ENCODE assay signal across 17 cellular contexts in genomic region chr14:89007906-89008305, GRCh38.
DNase-seq lines count a peak whose midpoint lies in the region; ATAC-seq and TF ChIP-seq lines count a peak whose summit lies in the region.
"Had no signal": no experiment of that assay in that cellular context is flagged by ENCODE, and none has a peak within 500 bp of the region (broad histone marks: within the 10 kb centered on the region; RNA-seq: fewer than 3 reads in every experiment).

No MANE protein-coding gene starts in this region.

- H2AK5ac ChIP-seq in IMR-90 (ENCODE audit: low read depth, low read length) = no peak overlapping the region

- peak overlapping the region; percentile 36 for H2AFZ ChIP-seq in IMR-90 (replicated peaks; ENCODE audit: low read length, poor library complexity)

- H3K4me3 ChIP-seq in IMR-90 (ENCODE audit: insufficient read depth, low read depth, low read length) = no peak overlapping the region
- H3K4me3 ChIP-seq: GM12878 had no signal

- H3K4me3 Mint-ChIP-seq in activated naive CD4-positive, alpha-beta T cell treated with anti-CD3 and anti-CD28 coated beads for 36 hours = no peak overlapping the region
- H3K4me3 Mint-ChIP-seq: CD4-positive, CD25-positive, alpha-beta regulatory T cell; H9 had no signal

- H3K27me3 ChIP-seq in IMR-90 (ENCODE audit: control insufficient read depth, insufficient read depth, low read length) = no peaks in the 10 kb centered on the region
- H3K27me3 ChIP-seq: BE2C had no signal

- TF ChIP-seq POLR2A in IMR-90 (IDR thresholded peaks at IDR 0.05; ENCODE audit: low read depth, low read length) = no peak

- no peak overlapping the region for H2BK20ac ChIP-seq in IMR-90 (ENCODE audit: low read depth, low read length)

- POLR2A ChIA-PET in IMR-90 (lab: Charles Lee; ENCODE audit: unreplicated experiment) = no interaction called here

- H4K91ac ChIP-seq in IMR-90 (ENCODE audit: insufficient read depth, low read depth, low read length) = no peak overlapping the region

- CTCF ChIA-PET in activated naive CD4-positive, alpha-beta T cell treated with anti-CD3 and anti-CD28 coated beads for 36 hours (lab: Charles Lee) = interaction anchor here (0.8 kb wide), 1 partner anchor 341 kb away, joined by 3 read pairs; no protein-coding TSS in a partner anchor
- CTCF ChIA-PET in IMR-90 (lab: Yijun Ruan, JAX) = no interaction called here

- no peak overlapping the region for H3K4ac ChIP-seq in IMR-90 (ENCODE audit: low read depth, low read length)

- H3K4me2 ChIP-seq in IMR-90 (ENCODE audit: low read depth, low read length) = no peak overlapping the region

- intact Hi-C loops in activated naive CD4-positive, alpha-beta T cell treated with anti-CD3 and anti-CD28 coated beads for 36 hours (cut with micrococcal nuclease) = loop anchor here (5.0 kb wide), 1 partner anchor 216 kb away; the partner anchor contains the start of gene EML5
- intact Hi-C loops in IMR-90 (cut with micrococcal nuclease) = no loop called here

- no peak overlapping the region for H3K56ac ChIP-seq in IMR-90 (ENCODE audit: extremely low read depth, insufficient read depth, low read length)

- peak overlapping the region; percentile 32; the same call in 1 of the 2 replicates for H4K5ac ChIP-seq in IMR-90 (ENCODE audit: low read depth, low read length)

- H3K23ac ChIP-seq in IMR-90 (ENCODE audit: low read depth, low read length) = no peak overlapping the region

- H3K79me1 ChIP-seq in IMR-90 (ENCODE audit: low read depth in 1 of 2, low read length in 2 of 2) = no peaks in the 10 kb centered on the region

- BruUV-seq in IMR-90 (replicated peaks; lab: Mats Ljungman, UMichigan) = no TSS peak

- peaks cover 6% of the 10 kb centered on the region; the same call in 1 of the 2 replicates for H3K9me1 ChIP-seq in IMR-90 (ENCODE audit: insufficient read depth, low read length)

- peaks cover 7% of the 10 kb centered on the region for H3K4me1 ChIP-seq in IMR-90 (ENCODE audit: control insufficient read depth, insufficient read depth, low read length)

- H3K27ac Mint-ChIP-seq in activated naive CD4-positive, alpha-beta T cell treated with anti-CD3 and anti-CD28 coated beads for 36 hours = no peak overlapping the region
- H3K27ac Mint-ChIP-seq: CD4-positive, CD25-positive, alpha-beta regulatory T cell; H9 had no signal

- no peaks in the 10 kb centered on the region for H4K20me1 ChIP-seq in IMR-90 (ENCODE audit: insufficient read depth, low read length)

- in situ Hi-C loops in IMR-90 (cut with MboI; ENCODE audit: low sequenced_read_pairs) = no loop called here

- no peak overlapping the region for H2BK15ac ChIP-seq in IMR-90 (ENCODE audit: low read depth, low read length)

- dilution Hi-C loops in IMR-90 (cut with HindIII; ENCODE audit: low sequenced_read_pairs, unreplicated experiment) = no loop called here

- no peak overlapping the region for H3K27ac ChIP-seq in IMR-90 (ENCODE audit: insufficient read depth, low read length)

- 0 out of 2 replicates have a peak overlapping the region, but pooled peaks have one; percentile 65 for H3K14ac ChIP-seq in IMR-90 (replicated peaks; ENCODE audit: low read depth, low read length)

- H3K36me3 ChIP-seq in IMR-90 (ENCODE audit: control insufficient read depth, insufficient read depth, low read length) = no peaks in the 10 kb centered on the region
- H3K36me3 ChIP-seq: BE2C had no signal

- no peak overlapping the region for H3K9ac ChIP-seq in IMR-90 (ENCODE audit: low read depth, low read length)

- no peak overlapping the region for H2BK120ac ChIP-seq in IMR-90 (ENCODE audit: low read depth, low read length)

- ATAC-seq in IMR-90 (ENCODE audit: low read depth) = no peak
- ATAC-seq in GM18858 (IDR thresholded peaks at IDR 0.05; ENCODE audit: unreplicated experiment) = no peak
- no peak for ATAC-seq in HG02981 (IDR thresholded peaks at IDR 0.05; ENCODE audit: unreplicated experiment)
- ATAC-seq: GM12878 had no signal

- peaks cover 5% of the 10 kb centered on the region for H3K4me1 Mint-ChIP-seq in activated naive CD4-positive, alpha-beta T cell treated with anti-CD3 and anti-CD28 coated beads for 36 hours (ENCODE audit: low read depth)
- H3K4me1 Mint-ChIP-seq: CD4-positive, CD25-positive, alpha-beta regulatory T cell; H9 had no signal

- no peak overlapping the region for H4K8ac ChIP-seq in IMR-90 (ENCODE audit: low read depth in 2 of 2, low read length in 2 of 2)

- H2AK9ac ChIP-seq in IMR-90 (replicated peaks; ENCODE audit: low read depth, low read length, poor library complexity) = peak overlapping the region; percentile 74

- no peak for TF ChIP-seq RAD21 in IMR-90 (IDR thresholded peaks at IDR 0.05; ENCODE audit: low read length)

- no peak for TF ChIP-seq CTCF in IMR-90 (conservative IDR thresholded peaks at IDR 0.05; ENCODE audit: low read depth, low read length)

- H3K18ac ChIP-seq in IMR-90 (ENCODE audit: low read depth, low read length) = peak overlapping the region; percentile 46; the same call in 1 of the 2 replicates

- H3K9me3 Mint-ChIP-seq in activated naive CD4-positive, alpha-beta T cell treated with anti-CD3 and anti-CD28 coated beads for 36 hours = no peaks in the 10 kb centered on the region
- H3K9me3 Mint-ChIP-seq: H9 had no signal

- H2BK5ac ChIP-seq in IMR-90 (ENCODE audit: low read depth, low read length, poor library complexity, severe bottlenecking) = no peak overlapping the region

- no peaks in the 10 kb centered on the region for H3K9me3 ChIP-seq in IMR-90 (ENCODE audit: control insufficient read depth, insufficient read depth, low read length)
- H3K9me3 ChIP-seq: BE2C had no signal

- H3K36me3 Mint-ChIP-seq in activated naive CD4-positive, alpha-beta T cell treated with anti-CD3 and anti-CD28 coated beads for 36 hours (ENCODE audit: low read depth) = no peaks in the 10 kb centered on the region
- H3K36me3 Mint-ChIP-seq: CD4-positive, CD25-positive, alpha-beta regulatory T cell had no signal

- DNase-seq in activated naive CD4-positive, alpha-beta T cell treated with anti-CD3 and anti-CD28 coated beads for 36 hours = peak; percentile 6
- no peak for DNase-seq in activated naive CD4-positive, alpha-beta T cell (lab: John Stamatoyannopoulos, UW)
- DNase-seq in EH (ENCODE audit: low read depth) (peak; percentile 7), IMR-90 (no peak), kidney tubule cell (ENCODE audit: low spot score) (peak; percentile 21), NCI-H526 (lab: John Stamatoyannopoulos, UW) (no peak)
- DNase-seq: ACHN; BE2C; C1 segment of cervical spinal cord; CD4-positive, CD25-positive, alpha-beta regulatory T cell; DMS153; DMS79; EL; H9 had no signal

- peaks cover 5% of the 10 kb centered on the region for H3K27me3 Mint-ChIP-seq in activated naive CD4-positive, alpha-beta T cell treated with anti-CD3 and anti-CD28 coated beads for 36 hours (ENCODE audit: low read depth)

TF ChIP-seq in IMR-90, 13 proteins besides CTCF, POLR2A, EP300 and RAD21:
- TF ChIP-seq CHD1 (IDR thresholded peaks at IDR 0.05; ENCODE audit: low read depth, low read length) (no peak), NFE2L2 (IDR thresholded peaks at IDR 0.05; ENCODE audit: low read depth, low read length) (no peak), FOS (IDR thresholded peaks at IDR 0.05; ENCODE audit: low read depth, low read length) (no peak), RCOR1 (IDR thresholded peaks at IDR 0.05; ENCODE audit: insufficient replicate concordance, low read length) (no peak), BHLHE40 (IDR thresholded peaks at IDR 0.05; ENCODE audit: low read depth, low read length) (no peak), MXI1 (IDR thresholded peaks at IDR 0.05; ENCODE audit: borderline replicate concordance, low read depth, low read length) (no peak), MAZ (IDR thresholded peaks at IDR 0.05; ENCODE audit: borderline replicate concordance, low read depth, low read length) (no peak), CEBPB (IDR thresholded peaks at IDR 0.05; ENCODE audit: low read depth, low read length) (no peak), RFX5 (IDR thresholded peaks at IDR 0.05; ENCODE audit: low read depth, low read length) (no peak), MAFK (IDR thresholded peaks at IDR 0.05; ENCODE audit: low read depth, low read length) (no peak), SMC3 (IDR thresholded peaks at IDR 0.05; ENCODE audit: low read depth, low read length) (no peak)
- TF ChIP-seq, protein P1, sequence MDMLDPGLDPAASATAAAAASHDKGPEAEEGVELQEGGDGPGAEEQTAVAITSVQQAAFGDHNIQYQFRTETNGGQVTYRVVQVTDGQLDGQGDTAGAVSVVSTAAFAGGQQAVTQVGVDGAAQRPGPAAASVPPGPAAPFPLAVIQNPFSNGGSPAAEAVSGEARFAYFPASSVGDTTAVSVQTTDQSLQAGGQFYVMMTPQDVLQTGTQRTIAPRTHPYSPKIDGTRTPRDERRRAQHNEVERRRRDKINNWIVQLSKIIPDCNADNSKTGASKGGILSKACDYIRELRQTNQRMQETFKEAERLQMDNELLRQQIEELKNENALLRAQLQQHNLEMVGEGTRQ (IDR thresholded peaks at IDR 0.05; ENCODE audit: low read depth, low read length) = no peak
- TF ChIP-seq, protein P2, sequence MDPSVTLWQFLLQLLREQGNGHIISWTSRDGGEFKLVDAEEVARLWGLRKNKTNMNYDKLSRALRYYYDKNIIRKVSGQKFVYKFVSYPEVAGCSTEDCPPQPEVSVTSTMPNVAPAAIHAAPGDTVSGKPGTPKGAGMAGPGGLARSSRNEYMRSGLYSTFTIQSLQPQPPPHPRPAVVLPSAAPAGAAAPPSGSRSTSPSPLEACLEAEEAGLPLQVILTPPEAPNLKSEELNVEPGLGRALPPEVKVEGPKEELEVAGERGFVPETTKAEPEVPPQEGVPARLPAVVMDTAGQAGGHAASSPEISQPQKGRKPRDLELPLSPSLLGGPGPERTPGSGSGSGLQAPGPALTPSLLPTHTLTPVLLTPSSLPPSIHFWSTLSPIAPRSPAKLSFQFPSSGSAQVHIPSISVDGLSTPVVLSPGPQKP (IDR thresholded peaks at IDR 0.05; ENCODE audit: borderline replicate concordance, low read depth, low read length) = no peak
TF ChIP-seq in IMR-90: peak in this region for 0.

Comparison
In these comparisons a context has a peak if more than half of its experiments do, and no peak if none do; other contexts are left out.
1. DNase-seq: peak in activated naive CD4-positive, alpha-beta T cell treated with anti-CD3 and anti-CD28 coated beads for 36 hours (single experiment), EH (single experiment) and kidney tubule cell (single experiment); none in activated naive CD4-positive, alpha-beta T cell (0 of 4), IMR-90 (single experiment) and NCI-H526 (0 of 2).